Comparison of ENCODE assay signal across 17 cellular contexts in the genomic region with DNA sequence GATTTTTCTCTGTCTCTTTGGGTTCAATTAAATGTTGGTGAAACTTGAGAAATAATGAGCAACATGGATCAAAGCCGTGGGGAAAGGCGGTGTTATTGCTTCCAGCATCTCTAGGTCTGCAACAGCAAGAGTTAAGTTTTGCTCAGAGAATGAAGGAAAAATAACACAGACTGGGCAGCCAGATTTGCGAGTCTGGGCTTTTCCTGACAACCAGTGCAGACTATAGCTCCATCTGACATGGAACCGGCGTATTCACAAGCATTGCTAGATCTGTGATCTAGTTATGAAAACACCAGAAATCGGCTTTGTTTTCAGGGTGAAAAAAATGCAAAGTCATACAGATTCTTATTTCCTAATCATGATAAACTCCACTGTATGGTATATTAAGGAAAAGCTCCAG.
DNase-seq lines count a peak whose midpoint lies in the region; ATAC-seq and TF ChIP-seq lines count a peak whose summit lies in the region.
"Had no signal": no experiment of that assay in that cellular context is flagged by ENCODE, and none has a peak within 500 bp of the region (broad histone marks: within the 10 kb centered on the region; RNA-seq: fewer than 3 reads in every experiment).

No MANE protein-coding gene starts in this region.

- no peak for TF ChIP-seq RAD21 in neural cell (conservative IDR thresholded peaks at IDR 0.05)

- H3F3A ChIP-seq in neural cell (ENCODE audit: insufficient read depth, low read length, poor library complexity, severe bottlenecking), result no peaks in the 10 kb centered on the region

- H3K36me3 ChIP-seq in BLaER1, result no peaks in the 10 kb centered on the region
- H3K36me3 ChIP-seq in neural cell (ENCODE audit: insufficient read depth, low read length), result no peaks in the 10 kb centered on the region
- H3K36me3 ChIP-seq in breast epithelium, result no peaks in the 10 kb centered on the region
- H3K36me3 ChIP-seq: HAP-1, Peyer's patch had no signal

- ATAC-seq in SK-N-SH treated with all-trans-retinoic acid at 6 μM for 48 hours, result peak; percentile 47
- ATAC-seq in HG02981 (IDR thresholded peaks at IDR 0.05; ENCODE audit: unreplicated experiment), result no peak
- ATAC-seq in HG03442 (IDR thresholded peaks at IDR 0.05; ENCODE audit: unreplicated experiment), result no peak

- H3K79me2 ChIP-seq in neural cell (replicated peaks; ENCODE audit: insufficient read depth, low read length), result no peaks in the 10 kb centered on the region

- H3K4me1 ChIP-seq in BLaER1, result no peaks in the 10 kb centered on the region
- H3K4me1 ChIP-seq in breast epithelium, result no peaks in the 10 kb centered on the region

- no peak overlapping the region for H3K4me2 ChIP-seq in BLaER1
- H3K4me2 ChIP-seq in neural cell (ENCODE audit: low read length), result no peak overlapping the region
- H3K4me2 ChIP-seq: BLaER1 treated with 17β-estradiol and CSF1 and Interleukin-3, amounts not matched to agents 10 nM and 100 nM had no signal

- no peak for DNase-seq in coronary artery (ENCODE audit: low spot score)
- no peak for DNase-seq in activated CD8-positive, alpha-beta memory T cell treated with anti-CD3 and anti-CD28 coated beads, Interleukin-2, amount 50 U/mL, for 48 hours
- DNase-seq in breast epithelium (ENCODE audit: low spot score in 2 of 2), result no peak
- DNase-seq: DMS153, MV-4-11, NCI-H1436, NCI-H2081, NCI-H510A treated with DMSO at 0.1 percent for 48 hours, Peyer's patch, SHP77 had no signal

- H3K4me3 ChIP-seq in BLaER1, result no peak overlapping the region
- peak overlapping the region; percentile 31 for H3K4me3 ChIP-seq in coronary artery
- no peak overlapping the region for H3K4me3 ChIP-seq in neural cell (ENCODE audit: low read length)
- H3K4me3 ChIP-seq in breast epithelium, result no peak overlapping the region
- H3K4me3 ChIP-seq: BLaER1 treated with 17β-estradiol and CSF1 and Interleukin-3, amounts not matched to agents 10 nM and 100 nM; HAP-1; Peyer's patch had no signal

- H3K9me3 ChIP-seq in BLaER1, result no peaks in the 10 kb centered on the region
- no peaks in the 10 kb centered on the region for H3K9me3 ChIP-seq in neural cell (ENCODE audit: low read length)
- H3K9me3 ChIP-seq in breast epithelium, result no peaks in the 10 kb centered on the region
- H3K9me3 ChIP-seq: HAP-1, Peyer's patch had no signal

- H3K9ac ChIP-seq in BLaER1, result no peak overlapping the region
- H3K9ac ChIP-seq in neural cell (ENCODE audit: low read length), result no peak overlapping the region
- H3K9ac ChIP-seq: BLaER1 treated with 17β-estradiol and CSF1 and Interleukin-3, amounts not matched to agents 10 nM and 100 nM had no signal

- no peaks in the 10 kb centered on the region for H3K9me2 ChIP-seq in neural cell (ENCODE audit: insufficient read depth, low read length)

- intact Hi-C loops in breast epithelium (cut with DNase I; ENCODE audit: low total_unique reads), result no loop called here

- H3K27me3 ChIP-seq in BLaER1, result no peaks in the 10 kb centered on the region
- no peaks in the 10 kb centered on the region for H3K27me3 ChIP-seq in neural cell (ENCODE audit: insufficient read depth, low read depth, low read length)
- H3K27me3 ChIP-seq in breast epithelium, result no peaks in the 10 kb centered on the region
- H3K27me3 ChIP-seq: Peyer's patch had no signal

- TF ChIP-seq CTCF in coronary artery (IDR thresholded peaks at IDR 0.05) (no peak), neural cell (IDR thresholded peaks at IDR 0.05; ENCODE audit: poor library complexity, severe bottlenecking) (no peak), breast epithelium (IDR thresholded peaks at IDR 0.05) (no peak)

- TF ChIP-seq EP300 in neural cell (conservative IDR thresholded peaks at IDR 0.05; ENCODE audit: poor library complexity, severe bottlenecking), result no peak

- no peak overlapping the region for H2AFZ ChIP-seq in neural cell (ENCODE audit: low read depth, low read length)

- H4K20me1 ChIP-seq in BLaER1, result peaks cover 7% of the 10 kb centered on the region; the same call in 1 of the 2 replicates
- H4K20me1 ChIP-seq in neural cell (ENCODE audit: insufficient read depth), result no peaks in the 10 kb centered on the region

- TF ChIP-seq POLR2A in breast epithelium (IDR thresholded peaks at IDR 0.05), result no peak

- H3K27ac ChIP-seq in BLaER1 (0 out of 2 replicates have a peak overlapping the region, but pooled peaks have one; percentile 6), coronary artery (no peak overlapping the region), neural cell (ENCODE audit: low read length) (peak overlapping the region; percentile 17), breast epithelium (no peak overlapping the region)
- H3K27ac ChIP-seq: BLaER1 treated with 17β-estradiol and CSF1 and Interleukin-3, amounts not matched to agents 10 nM and 100 nM; Peyer's patch had no signal

TF ChIP-seq in SK-N-SH treated with all-trans-retinoic acid at 6 μM for 48 hours, 23 proteins besides CTCF, POLR2A, EP300 and RAD21:
- TF ChIP-seq SNAI2 (CRISPR knock-in tag; IDR thresholded peaks at IDR 0.05), result no peak
- no peak for TF ChIP-seq PPARA (CRISPR knock-in tag; IDR thresholded peaks at IDR 0.05; ENCODE audit: borderline replicate concordance)
- TF ChIP-seq TCF4 (CRISPR knock-in tag; IDR thresholded peaks at IDR 0.05; ENCODE audit: borderline replicate concordance), result no peak
- TF ChIP-seq ESRRG (CRISPR knock-in tag; IDR thresholded peaks at IDR 0.05), result no peak
- TF ChIP-seq, protein P1, sequence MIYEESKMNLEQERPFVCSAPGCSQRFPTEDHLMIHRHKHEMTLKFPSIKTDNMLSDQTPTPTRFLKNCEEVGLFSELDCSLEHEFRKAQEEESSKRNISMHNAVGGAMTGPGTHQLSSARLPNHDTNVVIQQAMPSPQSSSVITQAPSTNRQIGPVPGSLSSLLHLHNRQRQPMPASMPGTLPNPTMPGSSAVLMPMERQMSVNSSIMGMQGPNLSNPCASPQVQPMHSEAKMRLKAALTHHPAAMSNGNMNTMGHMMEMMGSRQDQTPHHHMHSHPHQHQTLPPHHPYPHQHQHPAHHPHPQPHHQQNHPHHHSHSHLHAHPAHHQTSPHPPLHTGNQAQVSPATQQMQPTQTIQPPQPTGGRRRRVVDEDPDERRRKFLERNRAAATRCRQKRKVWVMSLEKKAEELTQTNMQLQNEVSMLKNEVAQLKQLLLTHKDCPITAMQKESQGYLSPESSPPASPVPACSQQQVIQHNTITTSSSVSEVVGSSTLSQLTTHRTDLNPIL (CRISPR knock-in tag; IDR thresholded peaks at IDR 0.05; ENCODE audit: low read depth), result no peak
- TF ChIP-seq ZNF70 (CRISPR knock-in tag; IDR thresholded peaks at IDR 0.05), result no peak
- TF ChIP-seq ZNF565 (CRISPR knock-in tag; conservative IDR thresholded peaks at IDR 0.05; ENCODE audit: low read depth), result no peak
- no peak for TF ChIP-seq CSRNP3 (CRISPR knock-in tag; IDR thresholded peaks at IDR 0.05)
- TF ChIP-seq RARB (CRISPR knock-in tag; IDR thresholded peaks at IDR 0.05), result no peak

TF ChIP-seq in neural cell, 6 proteins besides CTCF, POLR2A, EP300 and RAD21:
- no peak for TF ChIP-seq SMC3 (conservative IDR thresholded peaks at IDR 0.05; ENCODE audit: poor library complexity)
- no peak for TF ChIP-seq POLR2AphosphoS5 (IDR thresholded peaks at IDR 0.05)
- no peak for TF ChIP-seq MXI1 (conservative IDR thresholded peaks at IDR 0.05; ENCODE audit: poor library complexity, severe bottlenecking)
- no peak for TF ChIP-seq TAF1 (IDR thresholded peaks at IDR 0.05; ENCODE audit: low read depth)
- TF ChIP-seq REST (IDR thresholded peaks at IDR 0.05; ENCODE audit: borderline replicate concordance), result no peak
- TF ChIP-seq EZH2 (IDR thresholded peaks at IDR 0.05; ENCODE audit: borderline replicate concordance, insufficient read depth, low read length, poor library complexity, severe bottlenecking), result no peak

Comparison
In these comparisons a context has a peak if more than half of its experiments do, and no peak if none do; other contexts are left out.
1. H3K27ac ChIP-seq: peak in BLaER1 (single experiment) and neural cell (single experiment); none in coronary artery (0 of 2) and breast epithelium (0 of 2).